1 cellular context compared by ENCODE assay signal in genomic region chr19:37719111-37719926, GRCh38.
A peak's percentile ranks its signal among the peaks of the same experiment; 100 is the strongest.
TF ChIP-seq lines count a peak whose summit lies in the region.

Gene ZNF607, minus strand, starts transcription at chr19:37719761. Its CDS starts 8,143 bp downstream, at chr19:37711618.

TF ChIP-seq in K562, 482 proteins besides CTCF, POLR2A, EP300 and RAD21 (continued from another document and continues in another):
- TF ChIP-seq ZMIZ1 (IDR thresholded peaks at IDR 0.05; ENCODE audit: low read depth in 2 of 2, low read length in 2 of 2): no peak
- TF ChIP-seq SMARCC2 (IDR thresholded peaks at IDR 0.05; ENCODE audit: low read depth): no peak
- TF ChIP-seq EP400 (IDR thresholded peaks at IDR 0.05): peak; percentile 72
- no peak for TF ChIP-seq HIVEP1 (CRISPR knock-in tag; IDR thresholded peaks at IDR 0.05)
- TF ChIP-seq CSDE1 (IDR thresholded peaks at IDR 0.05): no peak
- no peak for TF ChIP-seq ZNF143 (CRISPR knock-in tag; IDR thresholded peaks at IDR 0.05)
- TF ChIP-seq E2F8 (IDR thresholded peaks at IDR 0.05; ENCODE audit: low read depth, partially characterized antibody): no peak
- TF ChIP-seq ZC3H11A (IDR thresholded peaks at IDR 0.05; ENCODE audit: low read depth, low read length): no peak
- no peak for TF ChIP-seq FOXM1 (IDR thresholded peaks at IDR 0.05; ENCODE audit: low read depth)
- no peak for TF ChIP-seq FOXM1 (CRISPR knock-in tag; IDR thresholded peaks at IDR 0.05; ENCODE audit: low read depth)
- TF ChIP-seq CREB5 (CRISPR knock-in tag; IDR thresholded peaks at IDR 0.05): no peak
- no peak for TF ChIP-seq RUNX1 (IDR thresholded peaks at IDR 0.05; ENCODE audit: low read depth)
- no peak for TF ChIP-seq FOXJ3 (CRISPR knock-in tag; IDR thresholded peaks at IDR 0.05)
- no peak for TF ChIP-seq KDM2B (CRISPR knock-in tag; IDR thresholded peaks at IDR 0.05)
- no peak for TF ChIP-seq SMAD3 (CRISPR knock-in tag; conservative IDR thresholded peaks at IDR 0.05)
- no peak for TF ChIP-seq USF2 (CRISPR knock-in tag; IDR thresholded peaks at IDR 0.05)
- peak; percentile 26 for TF ChIP-seq CTCFL (IDR thresholded peaks at IDR 0.05; ENCODE audit: borderline replicate concordance, insufficient read depth, low read depth, low read length, poor library complexity, severe bottlenecking)
- peak; percentile 48 to 85; a peak in 2 of 4 replicates for TF ChIP-seq MAZ (CRISPR knock-in tag; conservative IDR thresholded peaks at IDR 0.05 in 1 of 2, IDR thresholded peaks at IDR 0.05 in 1 of 2)
- peak; percentile 76 for TF ChIP-seq HNRNPLL (IDR thresholded peaks at IDR 0.05; ENCODE audit: low read depth, low read length, poor library complexity, severe bottlenecking)
- TF ChIP-seq EHMT2 (IDR thresholded peaks at IDR 0.05): no peak
- peak; percentile 97 for TF ChIP-seq NRF1 (conservative IDR thresholded peaks at IDR 0.05 in 1 of 2, IDR thresholded peaks at IDR 0.05 in 1 of 2)
- TF ChIP-seq E2F6 (IDR thresholded peaks at IDR 0.05; ENCODE audit: borderline replicate concordance in 1 of 2, extremely low read depth in 1 of 2, insufficient read depth in 1 of 2, insufficient read length in 1 of 2, low read depth in 1 of 2, low read length in 1 of 2, poor library complexity in 1 of 2, severe bottlenecking in 1 of 2): peak; percentile 13 to 67
- no peak for TF ChIP-seq DACH1 (IDR thresholded peaks at IDR 0.05; ENCODE audit: partially characterized antibody)
- TF ChIP-seq ZNF41 (CRISPR knock-in tag; conservative IDR thresholded peaks at IDR 0.05): no peak
- TF ChIP-seq SIN3B (IDR thresholded peaks at IDR 0.05; ENCODE audit: low read depth): no peak
- peak; percentile 68 for TF ChIP-seq SUPT5H (IDR thresholded peaks at IDR 0.05)
- no peak for TF ChIP-seq TRIM28 (IDR thresholded peaks at IDR 0.05)
- no peak for TF ChIP-seq ZBTB40 (IDR thresholded peaks at IDR 0.05)
- TF ChIP-seq ZBTB40 (CRISPR knock-in tag; IDR thresholded peaks at IDR 0.05): no peak
- TF ChIP-seq TGIF2 (CRISPR knock-in tag; IDR thresholded peaks at IDR 0.05): no peak
- no peak for TF ChIP-seq PHB2 (IDR thresholded peaks at IDR 0.05; ENCODE audit: low read depth)
- TF ChIP-seq ZNF197 (CRISPR knock-in tag; IDR thresholded peaks at IDR 0.05; ENCODE audit: low read depth): no peak
- TF ChIP-seq ZNF717 (CRISPR knock-in tag; IDR thresholded peaks at IDR 0.05): no peak
- TF ChIP-seq ZNF766 (CRISPR knock-in tag; conservative IDR thresholded peaks at IDR 0.05): no peak
- no peak for TF ChIP-seq ZNF146 (CRISPR knock-in tag; IDR thresholded peaks at IDR 0.05; ENCODE audit: unreplicated experiment)
- peak; percentile 81 for TF ChIP-seq RBM22 (IDR thresholded peaks at IDR 0.05; ENCODE audit: low read depth, low read length, poor library complexity, severe bottlenecking)
- no peak for TF ChIP-seq ZNF431 (CRISPR knock-in tag; IDR thresholded peaks at IDR 0.05)
- TF ChIP-seq CREB3 (tag; conservative IDR thresholded peaks at IDR 0.05; ENCODE audit: low read depth): no peak
- no peak for TF ChIP-seq KLF16 (IDR thresholded peaks at IDR 0.05)
- no peak for TF ChIP-seq RAD51 (IDR thresholded peaks at IDR 0.05; ENCODE audit: borderline replicate concordance, low read depth)
- no peak for TF ChIP-seq GATA2 (CRISPR knock-in tag; IDR thresholded peaks at IDR 0.05)
- no peak for TF ChIP-seq PHTF2 (CRISPR knock-in tag; IDR thresholded peaks at IDR 0.05)
